Comparison of ENCODE assay signal across 17 cellular contexts in genomic region chr17:83070800-83071341, GRCh38. TPM values are rescaled to one million over a fixed set of nuclear protein-coding genes. Genes with fewer than 3 reads are reported as not detected.
A peak's percentile ranks its signal among the peaks of the same experiment; 100 is the strongest.
DNase-seq lines count a peak whose midpoint lies in the region; ATAC-seq, FAIRE-seq and TF ChIP-seq lines count a peak whose summit lies in the region.
"Had no signal": no experiment of that assay in that cellular context is flagged by ENCODE, and none has a peak within 500 bp of the region (broad histone marks: within the 10 kb centered on the region; RNA-seq: fewer than 3 reads in every experiment).

No MANE protein-coding gene starts in this region.

- H2AFZ ChIP-seq in GM12878 (ENCODE audit: control insufficient read depth, low read depth, low read length) = no peak overlapping the region
- no peak overlapping the region for H2AFZ ChIP-seq in trophoblast cell (ENCODE audit: insufficient read depth, low read length, poor library complexity)

- H3K14ac ChIP-seq in trophoblast cell (ENCODE audit: low read length) = no peak overlapping the region

- no peak overlapping the region for H3K27ac Mint-ChIP-seq in mesothelial cell of epicardium
- H3K27ac Mint-ChIP-seq: B cell had no signal

- H3K9ac ChIP-seq in GM12878 (ENCODE audit: control insufficient read depth, insufficient read depth, low read length) = no peak overlapping the region
- no peak overlapping the region for H3K9ac ChIP-seq in trophoblast cell (ENCODE audit: low read length)

- peak; percentile 78 for FAIRE-seq in GM12891 (lab: Jason Lieb, UNC)
- no peak for FAIRE-seq in GM12878 (lab: Jason Lieb, UNC)

- SMC1A ChIA-PET in GM12878 (lab: Charles Lee; ENCODE audit: uncharacterized antibody, unreplicated experiment) = no interaction called here

- in situ Hi-C loops in GM12878 (cut with MboI) = no loop called here

- H3K27me3 ChIP-seq in left ventricle myocardium inferior (ENCODE audit: low read depth) (no peaks in the 10 kb centered on the region), GM12878 (replicated peaks in 1 of 2; ENCODE audit: control insufficient read depth in 2 of 2, insufficient read depth in 2 of 2, low read length in 1 of 2) (no peaks in the 10 kb centered on the region; a peak in 1 of 4 replicates), trophoblast cell (ENCODE audit: insufficient read depth, low read length) (no peaks in the 10 kb centered on the region)
- H3K27me3 ChIP-seq: SJCRH30 had no signal

- H3K9me3 ChIP-seq in left ventricle myocardium inferior (replicated peaks) (no peaks in the 10 kb centered on the region), GM12878 (replicated peaks; ENCODE audit: control insufficient read depth, insufficient read depth, low read length) (no peaks in the 10 kb centered on the region), trophoblast cell (ENCODE audit: insufficient read depth, low read depth, low read length) (peaks cover 5% of the 10 kb centered on the region)
- H3K9me3 ChIP-seq: HAP-1, SJCRH30 had no signal

- no peak for TF ChIP-seq RAD21 in GM12878 (IDR thresholded peaks at IDR 0.05; ENCODE audit: insufficient read depth, low read depth, low read length)

- no peak overlapping the region for H2BK5ac ChIP-seq in trophoblast cell (ENCODE audit: low read depth, low read length, poor library complexity)

- intact Hi-C loops in Right ventricle myocardium inferior (cut with DNase I) = no loop called here
- intact Hi-C loops in left ventricle myocardium inferior (cut with micrococcal nuclease) = no loop called here
- intact Hi-C loops in GM12878 (cut with micrococcal nuclease; ENCODE audit: unreplicated experiment) = no loop called here

- H4K91ac ChIP-seq in trophoblast cell (ENCODE audit: low read depth, low read length) = no peak overlapping the region

- TF ChIP-seq EP300 in GM12878 (IDR thresholded peaks at IDR 0.05; ENCODE audit: borderline replicate concordance in 1 of 2, control insufficient read depth in 1 of 2, low read depth in 2 of 2, low read length in 2 of 2) = no peak

- H4K12ac ChIP-seq in trophoblast cell (ENCODE audit: low read depth, low read length) = no peak overlapping the region

- no peaks in the 10 kb centered on the region for H3K9me3 Mint-ChIP-seq in mesothelial cell of epicardium

- TF ChIP-seq CTCF in left ventricle myocardium inferior (IDR thresholded peaks at IDR 0.05; ENCODE audit: borderline replicate concordance) = no peak
- no peak for TF ChIP-seq CTCF in GM12878 (IDR thresholded peaks at IDR 0.05 in 2 of 3, conservative IDR thresholded peaks at IDR 0.05 in 1 of 3; ENCODE audit: control insufficient read depth in 2 of 3, extremely low read depth in 1 of 3, insufficient read depth in 1 of 3, low read depth in 3 of 3, low read length in 3 of 3)
- no peak for TF ChIP-seq CTCF in mesothelial cell of epicardium (IDR thresholded peaks at IDR 0.05; ENCODE audit: unreplicated experiment)

- H3K36me3 Mint-ChIP-seq in mesothelial cell of epicardium = no peaks in the 10 kb centered on the region

- peak overlapping the region; percentile 21 for H3K23ac ChIP-seq in trophoblast cell (ENCODE audit: low read length)

- RAD21 ChIA-PET in GM12878 (lab: Charles Lee; ENCODE audit: unreplicated experiment) = no interaction called here

- H3K79me1 ChIP-seq in trophoblast cell (ENCODE audit: low read length) = peaks cover 2% of the 10 kb centered on the region

- H2BK120ac ChIP-seq in trophoblast cell (ENCODE audit: insufficient read depth, low read length, poor library complexity) = no peak overlapping the region

- no peaks in the 10 kb centered on the region for H3K79me2 ChIP-seq in GM12878 (ENCODE audit: control insufficient read depth, insufficient read depth, low read length)
- H3K79me2 ChIP-seq in trophoblast cell (ENCODE audit: control insufficient read depth, insufficient read depth, low read length, poor library complexity) = no peaks in the 10 kb centered on the region

- H3K4me1 ChIP-seq in left ventricle myocardium inferior (peaks cover 10% of the 10 kb centered on the region), GM12878 (ENCODE audit: control insufficient read depth, insufficient read depth, low read length) (no peaks in the 10 kb centered on the region), trophoblast cell (ENCODE audit: control insufficient read depth in 1 of 2, insufficient read depth in 2 of 2, low read length in 2 of 2) (peaks cover 0 to 8% of the 10 kb centered on the region in 2 experiments)
- H3K4me1 ChIP-seq: HAP-1 had no signal

- peak; percentile 15 for DNase-seq in Right ventricle myocardium inferior (ENCODE audit: missing footprints)
- no peak for DNase-seq in left ventricle myocardium inferior
- no peak for DNase-seq in GM12891 (ENCODE audit: insufficient read length, low spot score)
- DNase-seq in GM12878 (ENCODE audit: low read depth, low spot score) = no peak
- DNase-seq in trophoblast cell = no peak
- DNase-seq in stimulated activated CD4-positive, alpha-beta T cell treated with anti-CD3 and anti-CD28 coated beads, Interleukin-12 subunit alpha, Interleukin-12 subunit beta, amount 100 ng/mL, for 4 hours = no peak
- DNase-seq in mesothelial cell of epicardium (ENCODE audit: low spot score in 2 of 2, unreplicated experiment in 2 of 2) = no peak
- DNase-seq: NCI-H1048; NCI-H146; NCI-H226; NCI-H69; NK-92 treated with Interleukin-12 subunit alpha and Interleukin-12 subunit beta, amount 100 ng/mL, for 24 hours; OCI-M1; RPMI8226; SJCRH30 had no signal

- ATAC-seq in Right ventricle myocardium inferior (no peak), GM12878 (no peak)

- no peak overlapping the region for H2AK5ac ChIP-seq in trophoblast cell (ENCODE audit: low read length)

- H3K4me3 Mint-ChIP-seq in mesothelial cell of epicardium = no peak overlapping the region
- H3K4me3 Mint-ChIP-seq: B cell had no signal

- H3K4me1 Mint-ChIP-seq in mesothelial cell of epicardium = peaks cover 11% of the 10 kb centered on the region

- BruUV-seq in GM12878 (replicated peaks; lab: Mats Ljungman, UMichigan) = no TSS peak

- H2BK12ac ChIP-seq in trophoblast cell (ENCODE audit: low read length) = no peak overlapping the region

- CTCF ChIA-PET in GM12878 (lab: Yijun Ruan, JAX) = no interaction called here

- H3K36me3 ChIP-seq in left ventricle myocardium inferior (no peaks in the 10 kb centered on the region), GM12878 (ENCODE audit: control insufficient read depth in 2 of 2, insufficient read depth in 2 of 2, low read length in 1 of 2) (no peaks in the 10 kb centered on the region), trophoblast cell (ENCODE audit: control insufficient read depth in 1 of 2, insufficient read depth in 2 of 2, low read length in 2 of 2) (no peaks in the 10 kb centered on the region)
- H3K36me3 ChIP-seq: HAP-1, SJCRH30 had no signal

- no peak overlapping the region for H3K18ac ChIP-seq in trophoblast cell (ENCODE audit: low read length)

- H3K4ac ChIP-seq in trophoblast cell (ENCODE audit: low read depth, low read length) = no peak overlapping the region

- no peak overlapping the region for H3K4me3 ChIP-seq in left ventricle myocardium inferior
- H3K4me3 ChIP-seq in GM12878 = no peak overlapping the region
- peak overlapping the region; percentile 25 for H3K4me3 ChIP-seq in trophoblast cell (ENCODE audit: low read depth, low read length)
- H3K4me3 ChIP-seq: HAP-1, SJCRH30 had no signal

- WGBS in GM12878 (ENCODE audit: insufficient coverage, insufficient replicate concordance, low lambda C conversion rate, missing lambda C conversion rate) = 43% methylated on average over 16 of the region's 16 CpGs
- WGBS in trophoblast cell (ENCODE audit: extremely low coverage, insufficient coverage, insufficient read length) = no CpG with 5 or more reads among the region's 16 CpGs

- no peak overlapping the region for H3K27ac ChIP-seq in left ventricle myocardium inferior (replicated peaks)
- no peak overlapping the region for H3K27ac ChIP-seq in GM12878 (ENCODE audit: control insufficient read depth, insufficient read depth)
- no peak overlapping the region for H3K27ac ChIP-seq in trophoblast cell (ENCODE audit: low read depth, low read length)
- H3K27ac ChIP-seq: SJCRH30 had no signal

- no peak overlapping the region for H3K4me2 ChIP-seq in GM12878 (ENCODE audit: control insufficient read depth, insufficient read depth)
- H3K4me2 ChIP-seq in trophoblast cell (ENCODE audit: low read length) = no peak overlapping the region

- POLR2A ChIA-PET in GM12878 (lab: Charles Lee) = no interaction called here

- no peaks in the 10 kb centered on the region for H4K20me1 ChIP-seq in GM12878 (ENCODE audit: control insufficient read depth, insufficient read depth)

- H3K27me3 Mint-ChIP-seq in mesothelial cell of epicardium (ENCODE audit: low read depth) = no peaks in the 10 kb centered on the region

- no peak overlapping the region for H4K8ac ChIP-seq in trophoblast cell (ENCODE audit: low read depth, low read length)

- TF ChIP-seq POLR2A in GM12891 (IDR thresholded peaks at IDR 0.05; ENCODE audit: low read depth, low read length) (no peak), GM12878 (IDR thresholded peaks at IDR 0.05; ENCODE audit: low read depth, low read length) (no peak)

TF ChIP-seq in GM12891, 5 proteins besides CTCF, POLR2A, EP300 and RAD21 (continues in another document):
- no peak for TF ChIP-seq TAF1 (IDR thresholded peaks at IDR 0.05; ENCODE audit: low read depth, low read length)
- no peak for TF ChIP-seq PAX5 (IDR thresholded peaks at IDR 0.05; ENCODE audit: insufficient read depth, low read length, severe bottlenecking)

RNA-seq across cellular contexts. Expression of gene METRNL, which starts 8.5 kb away (rescaled TPM):
- total RNA-seq in Right ventricle myocardium inferior (70.1 TPM), left ventricle myocardium inferior (75.2 TPM), GM12878 (2014; rRNA removed) (2.5 and 3.7 TPM in 2 replicates), GM12878 (2014; rRNA removed; fragmentation: Illumina TruSeq; extraction: Trizol) (0.69 and 0.72 TPM in 2 replicates), GM12878 (2021) (3.5 TPM in 2 replicates), mesothelial cell of epicardium (105 to 106 TPM (median 106 TPM) in 3 replicates)
- polyA plus RNA-seq in GM12891 (2012; ENCODE audit: low read depth, missing spikeins) = 6.0 TPM
- 0.58 and 0.81 TPM in 2 replicates for total RNA-seq in GM12878 (2013; cell fraction: nucleolus; rRNA removed)
- 0.91 TPM for polyA plus RNA-seq in GM12878 (2011; ENCODE audit: low read depth)
- polyA plus RNA-seq in GM12878 (2011; rRNA removed) (0.19 and 0.20 TPM in 2 replicates), GM12878 (2014; fragmentation: Illumina TruSeq; extraction: Trizol) (0.25 TPM in 1 of 2 replicates, not detected in the other), GM12878 (2014; fragmentation: Nextera tagmentation; extraction: Ambion mirVana) (under 1 TPM; 0.05 TPM), GM12878 (2014; rRNA removed) (2.2 and 2.7 TPM in 2 replicates), GM12878 (2016; fragmentation: Nextera tagmentation; extraction: Ambion mirVana) (not detected)
- polyA plus RNA-seq in GM12878 (2011; cell fraction: cytosol; rRNA removed) = 1.5 and 2.0 TPM in 2 replicates
- polyA plus RNA-seq in GM12878 (2011; cell fraction: nucleus; rRNA removed) = 1.3 and 1.4 TPM in 2 replicates
- polyA plus RNA-seq in GM12878 (2012) = 3.2 and 3.4 TPM in 2 replicates
- polyA minus RNA-seq in GM12878 (2011; rRNA and poly(A)+ RNA removed) = 0.88 and 1.3 TPM in 2 replicates
- polyA minus RNA-seq in GM12878 (2011; cell fraction: cytosol; rRNA and poly(A)+ RNA removed) = 1.2 and 2.6 TPM in 2 replicates
- polyA minus RNA-seq in GM12878 (2011; cell fraction: nucleus; rRNA and poly(A)+ RNA removed) = 0.24 and 1.6 TPM in 2 replicates
- polyA plus RNA-seq in trophoblast cell (2013) = 73.5 and 78.5 TPM in 2 replicates

Comparison
In these comparisons a context has a peak if more than half of its experiments do, and no peak if none do; other contexts are left out.
1. RNA of gene METRNL, which starts 8.5 kb away (total RNA-seq): 105 to 106 TPM in mesothelial cell of epicardium, 75.2 TPM in left ventricle myocardium inferior (single experiment) and 70.1 TPM in Right ventricle myocardium inferior (single experiment); 0.58 to 3.7 TPM in GM12878; every median in the first group is over 10 times any median in the second.